ENCODE assay signal across 8 cellular contexts in the genomic region with DNA sequence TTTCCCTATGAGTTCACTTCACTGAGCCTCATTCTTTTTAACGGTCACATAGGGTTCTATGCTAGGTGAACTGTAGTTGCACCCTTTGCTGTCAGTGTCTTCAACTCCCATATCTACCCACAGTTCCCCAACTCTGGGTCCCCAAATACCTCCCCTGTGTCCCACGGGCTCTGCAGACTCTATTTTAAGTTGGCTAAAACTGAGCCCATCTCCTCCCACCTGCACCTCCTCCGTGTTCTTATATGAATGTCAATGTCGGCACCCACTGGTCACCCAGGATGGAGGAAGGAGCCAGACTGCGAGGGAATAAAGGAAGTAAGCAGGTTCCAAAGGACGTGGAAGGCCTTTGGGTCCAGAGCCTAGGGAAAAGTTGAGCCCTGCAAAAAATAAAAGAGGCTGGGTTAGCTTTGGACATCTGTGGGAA. TPM values are rescaled to one million over a fixed set of nuclear protein-coding genes. Genes with fewer than 3 reads are reported as not detected.
DNase-seq lines count a peak whose midpoint lies in the region; ATAC-seq, FAIRE-seq and TF ChIP-seq lines count a peak whose summit lies in the region.

No MANE protein-coding gene starts in this region.

- H3K9me3 Mint-ChIP-seq in MCF 10A (ENCODE audit: unreplicated experiment) (no peaks in the 10 kb centered on the region), astrocyte (ENCODE audit: unreplicated experiment) (no peaks in the 10 kb centered on the region), memory B cell (no peaks in the 10 kb centered on the region)

- POLR2A ChIA-PET in MCF 10A (lab: Yijun Ruan, JAX), result interaction anchor here (1.2 kb wide), 1 partner anchor 11 kb away, joined by 3 read pairs; no protein-coding TSS in a partner anchor

- BruUV-seq in MCF 10A (replicated peaks; lab: Mats Ljungman, UMichigan) (no TSS peak), mammary epithelial cell (replicated peaks; lab: Mats Ljungman, UMichigan) (no TSS peak)

- H3K9me3 ChIP-seq in mammary epithelial cell (replicated peaks; ENCODE audit: insufficient read depth, low read length) (no peaks in the 10 kb centered on the region), astrocyte (ENCODE audit: insufficient read depth, low read depth, low read length) (no peaks in the 10 kb centered on the region), tibial nerve (no peaks in the 10 kb centered on the region)

- H3K27me3 Mint-ChIP-seq in MCF 10A (ENCODE audit: insufficient read depth, unreplicated experiment), result no peaks in the 10 kb centered on the region
- H3K27me3 Mint-ChIP-seq in astrocyte (ENCODE audit: low read depth, unreplicated experiment), result no peaks in the 10 kb centered on the region
- no peaks in the 10 kb centered on the region for H3K27me3 Mint-ChIP-seq in memory B cell

- H4K20me1 ChIP-seq in mammary epithelial cell (ENCODE audit: insufficient read depth, low read length) (no peaks in the 10 kb centered on the region), astrocyte (ENCODE audit: insufficient read depth, low read length) (peaks cover 43% of the 10 kb centered on the region)

- WGBS in mammary epithelial cell (ENCODE audit: low coverage, missing lambda C conversion rate), result 72% methylated on average over 5 of the region's 6 CpGs
- 46 to 60% methylated on average over 6 of the region's 6 CpGs for WGBS in tibial nerve, 2 donors

- TF ChIP-seq CTCF in MCF 10A (IDR thresholded peaks at IDR 0.05; ENCODE audit: unreplicated experiment) (no peak), mammary epithelial cell (conservative IDR thresholded peaks at IDR 0.05 in 1 of 2, IDR thresholded peaks at IDR 0.05 in 1 of 2; ENCODE audit: extremely low read depth in 1 of 2, insufficient read depth in 1 of 2, low read depth in 1 of 2, low read length in 2 of 2) (no peak), astrocyte (IDR thresholded peaks at IDR 0.05; ENCODE audit: insufficient read depth, low read depth, low read length) (no peak), tibial nerve (IDR thresholded peaks at IDR 0.05) (no peak)

- H3K27ac ChIP-seq in mammary epithelial cell (ENCODE audit: insufficient read depth, low read depth, low read length), result no peak overlapping the region
- no peak overlapping the region for H3K27ac ChIP-seq in astrocyte (ENCODE audit: low read depth, low read length)
- H3K27ac ChIP-seq in tibial nerve, result peak overlapping the region; percentile 46 to 85 (median 70)

- intact Hi-C loops in MCF 10A (cut with micrococcal nuclease), result no loop called here
- intact Hi-C loops in mammary epithelial cell (cut with micrococcal nuclease), result no loop called here

- H3K27ac Mint-ChIP-seq in MCF 10A (ENCODE audit: low read depth, unreplicated experiment) (no peak overlapping the region), astrocyte (ENCODE audit: unreplicated experiment) (peak overlapping the region; percentile 19), memory B cell (peak overlapping the region; percentile 94)

- H3K9ac ChIP-seq in mammary epithelial cell (ENCODE audit: insufficient read depth, low read length) (no peak overlapping the region), astrocyte (ENCODE audit: low read length) (no peak overlapping the region)

- DNase-seq in MCF 10A (ENCODE audit: unreplicated experiment), result no peak
- no peak for DNase-seq in mammary epithelial cell
- no peak for DNase-seq in astrocyte (ENCODE audit: low read depth)
- DNase-seq in memory B cell (ENCODE audit: low spot score in 2 of 2), result no peak
- no peak for DNase-seq in tibial nerve (ENCODE audit: low spot score in 2 of 2)
- no peak for DNase-seq in UCSD-AML1 (lab: John Stamatoyannopoulos, UW; ENCODE audit: unreplicated experiment)
- DNase-seq in superior temporal gyrus (ENCODE audit: extremely low spot score), result no peak

- H3K4me1 ChIP-seq in mammary epithelial cell (ENCODE audit: insufficient read depth, low read length) (peaks cover 6% of the 10 kb centered on the region), astrocyte (ENCODE audit: insufficient read depth, low read length) (peaks cover 10% of the 10 kb centered on the region), tibial nerve (peaks cover 0 to 38% (median 13%) of the 10 kb centered on the region in 4 donors)

- H3K36me3 Mint-ChIP-seq in MCF 10A (ENCODE audit: insufficient read depth, unreplicated experiment) (peaks cover 21% of the 10 kb centered on the region), astrocyte (ENCODE audit: low read depth, unreplicated experiment) (peaks cover 12% of the 10 kb centered on the region), memory B cell (peaks cover 8% of the 10 kb centered on the region)

- dilution Hi-C loops in mammary epithelial cell (cut with HindIII; ENCODE audit: low sequenced_read_pairs), result no loop called here

- in situ Hi-C loops in mammary epithelial cell (cut with MboI; ENCODE audit: low sequenced_read_pairs in 2 of 2), result no loop called here

- no peak for FAIRE-seq in astrocyte (lab: Jason Lieb, UNC)

- H3K27me3 ChIP-seq in mammary epithelial cell (ENCODE audit: insufficient read depth, low read length) (no peaks in the 10 kb centered on the region), astrocyte (ENCODE audit: insufficient read depth, low read length) (no peaks in the 10 kb centered on the region), tibial nerve (no peaks in the 10 kb centered on the region)

- H2AFZ ChIP-seq in mammary epithelial cell (ENCODE audit: low read depth, low read length) (no peak overlapping the region), astrocyte (ENCODE audit: low read depth, low read length) (peak overlapping the region; percentile 77)

- no peak for ATAC-seq in memory B cell (ENCODE audit: low read depth)
- ATAC-seq in GM21528 (IDR thresholded peaks at IDR 0.05; ENCODE audit: low FRiP score, unreplicated experiment), result no peak

- CTCF ChIA-PET in MCF 10A (lab: Yijun Ruan, JAX) (interaction anchor here (0.5 to 1.5 kb wide), 3 partner anchors 13 to 745 kb away, joined by 3 to 5 read pairs (median 3); no protein-coding TSS in a partner anchor), mammary epithelial cell (lab: Charles Lee; ENCODE audit: low non-redundant PET) (interaction anchor here (0.6 kb wide), 1 partner anchor 1410 kb away, joined by 17 read pairs; no protein-coding TSS in a partner anchor)

- no peak for TF ChIP-seq POLR2A in tibial nerve (IDR thresholded peaks at IDR 0.05)

- peak overlapping the region; percentile 79 for H3K4me3 Mint-ChIP-seq in MCF 10A (ENCODE audit: unreplicated experiment)
- H3K4me3 Mint-ChIP-seq in astrocyte (ENCODE audit: unreplicated experiment), result peak overlapping the region; percentile 84
- peak overlapping the region; percentile 98 for H3K4me3 Mint-ChIP-seq in memory B cell

- H3K4me3 ChIP-seq in mammary epithelial cell (replicated peaks in 1 of 3; ENCODE audit: insufficient read depth in 1 of 3, low read depth in 2 of 3, low read length in 3 of 3) (peak overlapping the region in 1 of 3 experiments; percentile 80), astrocyte (ENCODE audit: insufficient read depth, low read depth, low read length) (peak overlapping the region; percentile 71), tibial nerve (peak overlapping the region in 2 of 4 donors; percentile 76 to 80)

- no peak for TF ChIP-seq EP300 in tibial nerve (IDR thresholded peaks at IDR 0.05)

- H3K36me3 ChIP-seq in mammary epithelial cell (ENCODE audit: insufficient read depth, low read length), result no peaks in the 10 kb centered on the region
- H3K36me3 ChIP-seq in astrocyte (ENCODE audit: insufficient read depth, low read length), result peaks cover 6% of the 10 kb centered on the region
- peaks cover 0 to 44% (median 0%) of the 10 kb centered on the region in 3 donors for H3K36me3 ChIP-seq in tibial nerve

- H3K4me2 ChIP-seq in mammary epithelial cell (ENCODE audit: insufficient read depth, low read depth, low read length) (no peak overlapping the region), astrocyte (ENCODE audit: low read length) (peak overlapping the region; percentile 87)

- H3K79me2 ChIP-seq in mammary epithelial cell (ENCODE audit: insufficient read depth, low read length) (peaks cover 44% of the 10 kb centered on the region), astrocyte (ENCODE audit: insufficient read depth, low read length) (peaks cover 54% of the 10 kb centered on the region)

- peaks cover 7% of the 10 kb centered on the region for H3K4me1 Mint-ChIP-seq in MCF 10A (ENCODE audit: insufficient read depth, unreplicated experiment)
- peaks cover 4% of the 10 kb centered on the region for H3K4me1 Mint-ChIP-seq in astrocyte (ENCODE audit: low read depth, unreplicated experiment)
- peaks cover 12% of the 10 kb centered on the region for H3K4me1 Mint-ChIP-seq in memory B cell

RNA-seq across cellular contexts. Expression of a gene that starts 0.8 kb away (rescaled TPM):
- 54.6 and 61.4 TPM in 2 replicates for total RNA-seq in MCF 10A (2022)
- 10 to 100 TPM; 50.3 to 77.4 TPM for total RNA-seq in mammary epithelial cell
- 74.0 TPM for polyA plus RNA-seq in mammary epithelial cell
- polyA minus RNA-seq in mammary epithelial cell, result 23.3 TPM
- 102 and 109 TPM in 2 replicates for total RNA-seq in astrocyte
- 100 to 1,000 TPM in 2 of 4 donors, 10 to 100 TPM in 2; 90.6 to 124 (median 103) TPM for total RNA-seq in tibial nerve

RNA-seq across cellular contexts. Expression of a gene that starts 6.6 kb away (rescaled TPM):
- total RNA-seq in MCF 10A (2022), result 302 and 374 TPM in 2 replicates
- total RNA-seq in mammary epithelial cell, result 100 to 1,000 TPM; 125 to 305 TPM
- 819 TPM for polyA plus RNA-seq in mammary epithelial cell
- 55.2 TPM for polyA minus RNA-seq in mammary epithelial cell
- total RNA-seq in astrocyte, result 519 and 547 TPM in 2 replicates
- total RNA-seq in tibial nerve, result 100 to 1,000 TPM; 349 to 599 (median 515) TPM

RNA-seq across cellular contexts. Expression of a gene that starts 15.4 kb away (rescaled TPM):
- total RNA-seq in MCF 10A (2022) (27.4 and 30.8 TPM in 2 replicates), mammary epithelial cell (10 to 100 TPM; 16.3 to 28.3 TPM), astrocyte (52.3 and 54.2 TPM in 2 replicates), tibial nerve (10 to 100 TPM; 26.2 to 42.7 (median 36.6) TPM)
- polyA plus RNA-seq in mammary epithelial cell, result 17.4 TPM
- 16.2 TPM for polyA minus RNA-seq in mammary epithelial cell

Comparison
In these comparisons a context has a peak if more than half of its experiments do, and no peak if none do; other contexts are left out.
1. H3K27ac ChIP-seq: peak in tibial nerve (4 of 4); none in mammary epithelial cell (single experiment) and astrocyte (single experiment).
2. Peak in every context shown above with its lines, with median percentiles within 50 percentile points of each other: H3K4me3 Mint-ChIP-seq.